In genomic region chrX:18674788-18675735, GRCh38 we compare ENCODE assay signal across 1 cellular context.
A peak's percentile ranks its signal among the peaks of the same experiment; 100 is the strongest.
TF ChIP-seq lines count a peak whose summit lies in the region.

No MANE protein-coding gene starts in this region.

TF ChIP-seq in HEK293, 187 proteins besides CTCF, POLR2A, EP300 and RAD21 (continued from another document):
- TF ChIP-seq ZBTB44 (tag by site-specific recombination; IDR thresholded peaks at IDR 0.05) (no peak), KLF16 (tag by site-specific recombination; IDR thresholded peaks at IDR 0.05) (peak; percentile 83), SETDB1 (IDR thresholded peaks at IDR 0.05; ENCODE audit: insufficient read length, low read length) (no peak), OVOL3 (tag by site-specific recombination; IDR thresholded peaks at IDR 0.05) (no peak), SCRT2 (tag by site-specific recombination; IDR thresholded peaks at IDR 0.05) (no peak), ZNF24 (tag by site-specific recombination; IDR thresholded peaks at IDR 0.05) (no peak), ZNF76 (tag by site-specific recombination; IDR thresholded peaks at IDR 0.05; ENCODE audit: borderline replicate concordance, low read depth) (no peak), ZNF248 (tag by site-specific recombination; IDR thresholded peaks at IDR 0.05) (no peak), KLF8 (tag by site-specific recombination; IDR thresholded peaks at IDR 0.05) (peak; percentile 69), TRIM28 (IDR thresholded peaks at IDR 0.05; ENCODE audit: borderline replicate concordance, low read length) (peak; percentile 47; the same call in 1 of the 2 replicates), ZNF146 (tag by site-specific recombination; IDR thresholded peaks at IDR 0.05) (no peak; the same call in 1 of the 2 replicates), ZNF37A (tag by site-specific recombination; IDR thresholded peaks at IDR 0.05) (no peak), ELK4 (IDR thresholded peaks at IDR 0.05; ENCODE audit: borderline replicate concordance, low read depth, low read length) (peak; percentile 97), ZNF202 (tag by site-specific recombination; IDR thresholded peaks at IDR 0.05; ENCODE audit: borderline replicate concordance) (no peak), ZEB2 (tag by site-specific recombination; IDR thresholded peaks at IDR 0.05) (peak; percentile 60; the same call in 1 of the 2 replicates), BCL11B (tag by site-specific recombination; IDR thresholded peaks at IDR 0.05; ENCODE audit: low read depth) (no peak), SP3 (tag by site-specific recombination; IDR thresholded peaks at IDR 0.05) (peak; percentile 71), ZNF184 (tag by site-specific recombination; IDR thresholded peaks at IDR 0.05) (no peak), ZNF596 (tag by site-specific recombination; IDR thresholded peaks at IDR 0.05) (no peak), MYNN (tag by site-specific recombination; IDR thresholded peaks at IDR 0.05; ENCODE audit: borderline replicate concordance) (no peak), GLIS1 (tag by site-specific recombination; IDR thresholded peaks at IDR 0.05) (no peak), ZNF777 (tag by site-specific recombination; IDR thresholded peaks at IDR 0.05; ENCODE audit: borderline replicate concordance) (no peak; the same call in 1 of the 2 replicates), SP2 (tag by site-specific recombination; IDR thresholded peaks at IDR 0.05) (peak; percentile 45), ZNF354C (tag by site-specific recombination; IDR thresholded peaks at IDR 0.05; ENCODE audit: borderline replicate concordance, low read depth) (no peak; the same call in 1 of the 2 replicates), ZIC2 (tag by site-specific recombination; IDR thresholded peaks at IDR 0.05) (no peak), ZNF223 (tag by site-specific recombination; IDR thresholded peaks at IDR 0.05) (no peak), REPIN1 (tag by site-specific recombination; IDR thresholded peaks at IDR 0.05; ENCODE audit: low read depth) (no peak), MEIS1 (CRISPR knock-in tag; IDR thresholded peaks at IDR 0.05; ENCODE audit: borderline replicate concordance) (no peak), ZNF664 (tag by site-specific recombination; IDR thresholded peaks at IDR 0.05) (no peak), ZNF112 (tag by site-specific recombination; IDR thresholded peaks at IDR 0.05) (no peak), MZF1 (tag by site-specific recombination; IDR thresholded peaks at IDR 0.05; ENCODE audit: borderline replicate concordance) (no peak), ZNF544 (tag by site-specific recombination; IDR thresholded peaks at IDR 0.05) (no peak), ZBTB17 (tag by site-specific recombination; IDR thresholded peaks at IDR 0.05) (peak; percentile 57; the same call in 1 of the 2 replicates), ZNF157 (tag by site-specific recombination; IDR thresholded peaks at IDR 0.05) (no peak), YY2 (tag by site-specific recombination; IDR thresholded peaks at IDR 0.05) (0 out of 2 replicates have a peak, but pooled peaks have one; percentile 20), ZNF140 (tag by site-specific recombination; IDR thresholded peaks at IDR 0.05) (no peak), ZNF670 (tag by site-specific recombination; IDR thresholded peaks at IDR 0.05; ENCODE audit: low read depth) (no peak), ZNF558 (tag by site-specific recombination; IDR thresholded peaks at IDR 0.05) (peak; percentile 62; the same call in 1 of the 2 replicates), GLIS2 (tag by site-specific recombination; IDR thresholded peaks at IDR 0.05) (peak; percentile 34; the same call in 1 of the 2 replicates), ZBTB8A (tag by site-specific recombination; IDR thresholded peaks at IDR 0.05) (peak; percentile 76), ZNF221 (tag by site-specific recombination; IDR thresholded peaks at IDR 0.05; ENCODE audit: borderline replicate concordance) (no peak), ZNF324 (tag by site-specific recombination; IDR thresholded peaks at IDR 0.05) (0 out of 2 replicates have a peak, but pooled peaks have one; percentile 40)
- TF ChIP-seq, protein P1, sequence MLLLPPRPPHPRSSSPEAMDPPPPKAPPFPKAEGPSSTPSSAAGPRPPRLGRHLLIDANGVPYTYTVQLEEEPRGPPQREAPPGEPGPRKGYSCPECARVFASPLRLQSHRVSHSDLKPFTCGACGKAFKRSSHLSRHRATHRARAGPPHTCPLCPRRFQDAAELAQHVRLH (tag by site-specific recombination; IDR thresholded peaks at IDR 0.05): peak; percentile 45; the same call in 1 of the 2 replicates
- TF ChIP-seq, protein P2, sequence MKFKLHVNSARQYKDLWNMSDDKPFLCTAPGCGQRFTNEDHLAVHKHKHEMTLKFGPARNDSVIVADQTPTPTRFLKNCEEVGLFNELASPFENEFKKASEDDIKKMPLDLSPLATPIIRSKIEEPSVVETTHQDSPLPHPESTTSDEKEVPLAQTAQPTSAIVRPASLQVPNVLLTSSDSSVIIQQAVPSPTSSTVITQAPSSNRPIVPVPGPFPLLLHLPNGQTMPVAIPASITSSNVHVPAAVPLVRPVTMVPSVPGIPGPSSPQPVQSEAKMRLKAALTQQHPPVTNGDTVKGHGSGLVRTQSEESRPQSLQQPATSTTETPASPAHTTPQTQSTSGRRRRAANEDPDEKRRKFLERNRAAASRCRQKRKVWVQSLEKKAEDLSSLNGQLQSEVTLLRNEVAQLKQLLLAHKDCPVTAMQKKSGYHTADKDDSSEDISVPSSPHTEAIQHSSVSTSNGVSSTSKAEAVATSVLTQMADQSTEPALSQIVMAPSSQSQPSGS (tag by site-specific recombination; IDR thresholded peaks at IDR 0.05; ENCODE audit: low read depth): no peak
- TF ChIP-seq, protein P3, sequence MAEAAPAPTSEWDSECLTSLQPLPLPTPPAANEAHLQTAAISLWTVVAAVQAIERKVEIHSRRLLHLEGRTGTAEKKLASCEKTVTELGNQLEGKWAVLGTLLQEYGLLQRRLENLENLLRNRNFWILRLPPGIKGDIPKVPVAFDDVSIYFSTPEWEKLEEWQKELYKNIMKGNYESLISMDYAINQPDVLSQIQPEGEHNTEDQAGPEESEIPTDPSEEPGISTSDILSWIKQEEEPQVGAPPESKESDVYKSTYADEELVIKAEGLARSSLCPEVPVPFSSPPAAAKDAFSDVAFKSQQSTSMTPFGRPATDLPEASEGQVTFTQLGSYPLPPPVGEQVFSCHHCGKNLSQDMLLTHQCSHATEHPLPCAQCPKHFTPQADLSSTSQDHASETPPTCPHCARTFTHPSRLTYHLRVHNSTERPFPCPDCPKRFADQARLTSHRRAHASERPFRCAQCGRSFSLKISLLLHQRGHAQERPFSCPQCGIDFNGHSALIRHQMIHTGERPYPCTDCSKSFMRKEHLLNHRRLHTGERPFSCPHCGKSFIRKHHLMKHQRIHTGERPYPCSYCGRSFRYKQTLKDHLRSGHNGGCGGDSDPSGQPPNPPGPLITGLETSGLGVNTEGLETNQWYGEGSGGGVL (tag by site-specific recombination; IDR thresholded peaks at IDR 0.05): no peak
- TF ChIP-seq, protein P4, sequence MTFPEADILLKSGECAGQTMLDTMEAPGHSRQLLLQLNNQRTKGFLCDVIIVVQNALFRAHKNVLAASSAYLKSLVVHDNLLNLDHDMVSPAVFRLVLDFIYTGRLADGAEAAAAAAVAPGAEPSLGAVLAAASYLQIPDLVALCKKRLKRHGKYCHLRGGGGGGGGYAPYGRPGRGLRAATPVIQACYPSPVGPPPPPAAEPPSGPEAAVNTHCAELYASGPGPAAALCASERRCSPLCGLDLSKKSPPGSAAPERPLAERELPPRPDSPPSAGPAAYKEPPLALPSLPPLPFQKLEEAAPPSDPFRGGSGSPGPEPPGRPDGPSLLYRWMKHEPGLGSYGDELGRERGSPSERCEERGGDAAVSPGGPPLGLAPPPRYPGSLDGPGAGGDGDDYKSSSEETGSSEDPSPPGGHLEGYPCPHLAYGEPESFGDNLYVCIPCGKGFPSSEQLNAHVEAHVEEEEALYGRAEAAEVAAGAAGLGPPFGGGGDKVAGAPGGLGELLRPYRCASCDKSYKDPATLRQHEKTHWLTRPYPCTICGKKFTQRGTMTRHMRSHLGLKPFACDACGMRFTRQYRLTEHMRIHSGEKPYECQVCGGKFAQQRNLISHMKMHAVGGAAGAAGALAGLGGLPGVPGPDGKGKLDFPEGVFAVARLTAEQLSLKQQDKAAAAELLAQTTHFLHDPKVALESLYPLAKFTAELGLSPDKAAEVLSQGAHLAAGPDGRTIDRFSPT (tag by site-specific recombination; IDR thresholded peaks at IDR 0.05): no peak
- TF ChIP-seq, protein P5, sequence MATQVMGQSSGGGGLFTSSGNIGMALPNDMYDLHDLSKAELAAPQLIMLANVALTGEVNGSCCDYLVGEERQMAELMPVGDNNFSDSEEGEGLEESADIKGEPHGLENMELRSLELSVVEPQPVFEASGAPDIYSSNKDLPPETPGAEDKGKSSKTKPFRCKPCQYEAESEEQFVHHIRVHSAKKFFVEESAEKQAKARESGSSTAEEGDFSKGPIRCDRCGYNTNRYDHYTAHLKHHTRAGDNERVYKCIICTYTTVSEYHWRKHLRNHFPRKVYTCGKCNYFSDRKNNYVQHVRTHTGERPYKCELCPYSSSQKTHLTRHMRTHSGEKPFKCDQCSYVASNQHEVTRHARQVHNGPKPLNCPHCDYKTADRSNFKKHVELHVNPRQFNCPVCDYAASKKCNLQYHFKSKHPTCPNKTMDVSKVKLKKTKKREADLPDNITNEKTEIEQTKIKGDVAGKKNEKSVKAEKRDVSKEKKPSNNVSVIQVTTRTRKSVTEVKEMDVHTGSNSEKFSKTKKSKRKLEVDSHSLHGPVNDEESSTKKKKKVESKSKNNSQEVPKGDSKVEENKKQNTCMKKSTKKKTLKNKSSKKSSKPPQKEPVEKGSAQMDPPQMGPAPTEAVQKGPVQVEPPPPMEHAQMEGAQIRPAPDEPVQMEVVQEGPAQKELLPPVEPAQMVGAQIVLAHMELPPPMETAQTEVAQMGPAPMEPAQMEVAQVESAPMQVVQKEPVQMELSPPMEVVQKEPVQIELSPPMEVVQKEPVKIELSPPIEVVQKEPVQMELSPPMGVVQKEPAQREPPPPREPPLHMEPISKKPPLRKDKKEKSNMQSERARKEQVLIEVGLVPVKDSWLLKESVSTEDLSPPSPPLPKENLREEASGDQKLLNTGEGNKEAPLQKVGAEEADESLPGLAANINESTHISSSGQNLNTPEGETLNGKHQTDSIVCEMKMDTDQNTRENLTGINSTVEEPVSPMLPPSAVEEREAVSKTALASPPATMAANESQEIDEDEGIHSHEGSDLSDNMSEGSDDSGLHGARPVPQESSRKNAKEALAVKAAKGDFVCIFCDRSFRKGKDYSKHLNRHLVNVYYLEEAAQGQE (tag by site-specific recombination; IDR thresholded peaks at IDR 0.05): no peak
- TF ChIP-seq, protein P6, sequence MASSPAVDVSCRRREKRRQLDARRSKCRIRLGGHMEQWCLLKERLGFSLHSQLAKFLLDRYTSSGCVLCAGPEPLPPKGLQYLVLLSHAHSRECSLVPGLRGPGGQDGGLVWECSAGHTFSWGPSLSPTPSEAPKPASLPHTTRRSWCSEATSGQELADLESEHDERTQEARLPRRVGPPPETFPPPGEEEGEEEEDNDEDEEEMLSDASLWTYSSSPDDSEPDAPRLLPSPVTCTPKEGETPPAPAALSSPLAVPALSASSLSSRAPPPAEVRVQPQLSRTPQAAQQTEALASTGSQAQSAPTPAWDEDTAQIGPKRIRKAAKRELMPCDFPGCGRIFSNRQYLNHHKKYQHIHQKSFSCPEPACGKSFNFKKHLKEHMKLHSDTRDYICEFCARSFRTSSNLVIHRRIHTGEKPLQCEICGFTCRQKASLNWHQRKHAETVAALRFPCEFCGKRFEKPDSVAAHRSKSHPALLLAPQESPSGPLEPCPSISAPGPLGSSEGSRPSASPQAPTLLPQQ (tag by site-specific recombination; IDR thresholded peaks at IDR 0.05): no peak; the same call in 1 of the 2 replicates
